Comparison of ENCODE assay signal across 9 cellular contexts in the genomic region with DNA sequence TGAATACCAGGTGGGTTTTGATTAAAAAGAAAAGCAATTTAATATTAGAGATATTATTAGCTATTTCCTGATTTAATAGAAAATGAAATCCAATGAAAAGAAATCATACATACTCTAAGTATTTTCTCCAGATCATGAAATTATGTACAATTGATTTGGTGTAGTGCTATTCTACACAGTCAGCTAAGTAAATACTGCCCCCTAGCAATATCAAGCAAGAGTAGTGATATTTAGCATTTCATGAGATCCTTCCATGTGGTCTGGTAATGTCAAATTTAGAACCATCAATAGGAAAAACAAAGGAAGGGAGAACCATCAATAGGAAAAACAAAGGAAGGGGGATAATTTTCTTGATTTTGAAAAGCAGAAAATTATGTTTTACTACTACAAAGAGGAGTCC.
DNase-seq lines count a peak whose midpoint lies in the region; ATAC-seq and TF ChIP-seq lines count a peak whose summit lies in the region.
"Had no signal": no experiment of that assay in that cellular context is flagged by ENCODE, and none has a peak within 500 bp of the region (broad histone marks: within the 10 kb centered on the region; RNA-seq: fewer than 3 reads in every experiment).

No MANE protein-coding gene starts in this region.

- DNase-seq in GF-D8 (lab: John Stamatoyannopoulos, UW) = peak; percentile 4
- DNase-seq in LNCaP clone FGC (ENCODE audit: low read depth) = no peak
- no peak for DNase-seq in astrocyte of the cerebellum (ENCODE audit: low read depth)
- DNase-seq in myocyte (ENCODE audit: low read depth) = peak; percentile 36
- no peak for DNase-seq in activated CD4-positive, CD25-positive, alpha-beta regulatory T cell (lab: John Stamatoyannopoulos, UW)
- DNase-seq in NCI-H2227 (lab: John Stamatoyannopoulos, UW; ENCODE audit: unreplicated experiment) = no peak

- ATAC-seq in GM21723 (IDR thresholded peaks at IDR 0.05; ENCODE audit: unreplicated experiment) (no peak), HG03571 (IDR thresholded peaks at IDR 0.05; ENCODE audit: unreplicated experiment) (no peak)

- H3K4me3 ChIP-seq in LNCaP clone FGC (ENCODE audit: low read depth, low read length) = no peak overlapping the region
- no peak overlapping the region for H3K4me3 ChIP-seq in astrocyte of the cerebellum (ENCODE audit: low read depth, low read length)
- H3K4me3 ChIP-seq: suprapubic skin had no signal

- in situ Hi-C loops in astrocyte of the cerebellum (cut with HindIII; ENCODE audit: low sequenced_read_pairs) = no loop called here

- TF ChIP-seq CTCF in LNCaP clone FGC (IDR thresholded peaks at IDR 0.05; ENCODE audit: control insufficient read depth, extremely low read depth, insufficient read depth) = peak; percentile 67
- TF ChIP-seq CTCF in astrocyte of the cerebellum (IDR thresholded peaks at IDR 0.05; ENCODE audit: low read depth, low read length, missing control alignments) = peak; percentile 42

Comparison
In these comparisons a context has a peak if more than half of its experiments do, and no peak if none do; other contexts are left out.
1. DNase-seq: peak in GF-D8 (single experiment) and myocyte (single experiment); none in LNCaP clone FGC (single experiment), astrocyte of the cerebellum (single experiment), activated CD4-positive, CD25-positive, alpha-beta regulatory T cell (0 of 4) and NCI-H2227 (single experiment).